ENCODE assay signal across 9 cellular contexts in genomic region chr3:138950006-138950644, GRCh38. TPM values are rescaled to one million over a fixed set of nuclear protein-coding genes. Genes with fewer than 3 reads are reported as not detected.
DNase-seq lines count a peak whose midpoint lies in the region; ATAC-seq and TF ChIP-seq lines count a peak whose summit lies in the region.
"Had no signal": no experiment of that assay in that cellular context is flagged by ENCODE, and none has a peak within 500 bp of the region (broad histone marks: within the 10 kb centered on the region; RNA-seq: fewer than 3 reads in every experiment).

No MANE protein-coding gene starts in this region.

- peaks cover 27% of the 10 kb centered on the region for H3K4me1 Mint-ChIP-seq in activated B cell treated with CpG ODN at 0.5 μM for 24 hours

- WGBS in heart left ventricle, 4 donors = 1 to 10% (median 2%) methylated on average over 3 to 53 of the region's 53 CpGs

- H3K4me1 ChIP-seq in heart left ventricle = peaks cover 7 to 39% (median 26%) of the 10 kb centered on the region in 12 donors

- H3K27me3 Mint-ChIP-seq in activated B cell treated with CpG ODN at 0.5 μM for 24 hours = peaks cover 71% of the 10 kb centered on the region

- peak; percentile 37 for DNase-seq in NCI-H146 (lab: John Stamatoyannopoulos, UW)
- no peak for DNase-seq in NCI-H146 treated with DMSO at 0.1 percent for 48 hours (lab: John Stamatoyannopoulos, UW; ENCODE audit: unreplicated experiment)
- no peak for DNase-seq in activated B cell treated with CpG ODN at 0.5 μM for 24 hours
- no peak for DNase-seq in heart left ventricle
- no peak for DNase-seq in sciatic nerve (ENCODE audit: low spot score)
- DNase-seq in germinal center (ENCODE audit: low spot score) = no peak
- no peak for DNase-seq in pons (ENCODE audit: low spot score)

- peaks cover 38 to 96% (median 82%) of the 10 kb centered on the region in 9 donors for H3K27me3 ChIP-seq in heart left ventricle

- no peaks in the 10 kb centered on the region for H3K9me3 Mint-ChIP-seq in activated B cell treated with CpG ODN at 0.5 μM for 24 hours
- H3K9me3 Mint-ChIP-seq: T-helper 1 cell treated with Interleukin-12 subunit alpha and Interleukin-12 subunit beta and Interleukin-4 antibody, amounts not matched to agents 30 μg/mL and 1 μg/mL, for 36 hours had no signal

- H3K36me3 Mint-ChIP-seq in activated B cell treated with CpG ODN at 0.5 μM for 24 hours (ENCODE audit: low read depth) = no peaks in the 10 kb centered on the region

- peak overlapping the region; percentile 14 to 50 (median 39) for H3K4me3 ChIP-seq in heart left ventricle

- no peak overlapping the region for H3K27ac ChIP-seq in heart left ventricle

- intact Hi-C loops in activated B cell treated with CpG ODN at 0.5 μM for 24 hours (cut with micrococcal nuclease) = loop anchor here (2.0 kb wide), 1 partner anchor 13 kb away; no protein-coding TSS in a partner anchor
- intact Hi-C loops in heart left ventricle (cut with DNase I) = loop anchor here in 1 of 10 donors (5.0 kb wide), 1 partner anchor 157 kb away; no protein-coding TSS in a partner anchor
- intact Hi-C loops in sciatic nerve (cut with DNase I) = no loop called here

- TF ChIP-seq CTCF in activated B cell treated with CpG ODN at 0.5 μM for 24 hours (IDR thresholded peaks at IDR 0.05) = no peak
- TF ChIP-seq CTCF in heart left ventricle (IDR thresholded peaks at IDR 0.05) = no peak

- H3K9me3 ChIP-seq in heart left ventricle = no peaks in the 10 kb centered on the region

- H3K27ac Mint-ChIP-seq in activated B cell treated with CpG ODN at 0.5 μM for 24 hours = no peak overlapping the region
- H3K27ac Mint-ChIP-seq: T-helper 1 cell treated with Interleukin-12 subunit alpha and Interleukin-12 subunit beta and Interleukin-4 antibody, amounts not matched to agents 30 μg/mL and 1 μg/mL, for 36 hours had no signal

- ATAC-seq in activated B cell treated with CpG ODN at 0.5 μM for 24 hours (ENCODE audit: low read depth) (no peak), heart left ventricle (peak in 3 of 4 donors; percentile 47 to 64 (median 62)), sciatic nerve (peak; percentile 68), GM21390 (IDR thresholded peaks at IDR 0.05; ENCODE audit: unreplicated experiment) (no peak)

- CTCF ChIA-PET in activated B cell treated with CpG ODN at 0.5 μM for 24 hours (lab: Charles Lee) = interaction anchor here (1.6 kb wide), 1 partner anchor 14 kb away, joined by 6 read pairs; no protein-coding TSS in a partner anchor

- H3K36me3 ChIP-seq in heart left ventricle = no peaks in the 10 kb centered on the region

- peak overlapping the region; percentile 24 for H3K4me3 Mint-ChIP-seq in activated B cell treated with CpG ODN at 0.5 μM for 24 hours

- no peak for TF ChIP-seq POLR2A in heart left ventricle (IDR thresholded peaks at IDR 0.05)

- POLR2A ChIA-PET in activated B cell treated with CpG ODN at 0.5 μM for 24 hours (lab: Charles Lee) = no interaction called here

RNA-seq across cellular contexts. Expression of gene FOXL2NB, which starts 3.1 kb away (rescaled TPM):
- not detected in 2 replicates for total RNA-seq in activated B cell treated with CpG ODN at 0.5 μM for 24 hours
- under 1 TPM in 1 of 9 donors, not detected in 8; 0.25 TPM for total RNA-seq in heart left ventricle
- not detected for polyA plus RNA-seq in heart left ventricle
- total RNA-seq in sciatic nerve = not detected

RNA-seq across cellular contexts. Expression of gene FOXL2, which starts 3.2 kb away (rescaled TPM):
- total RNA-seq in activated B cell treated with CpG ODN at 0.5 μM for 24 hours (not detected in 2 replicates), heart left ventricle (not detected), sciatic nerve (0.13 TPM)
- polyA plus RNA-seq in heart left ventricle = not detected

RNA-seq across cellular contexts. Expression of gene PRR23A, which starts 55.9 kb away (rescaled TPM):
- total RNA-seq in activated B cell treated with CpG ODN at 0.5 μM for 24 hours = not detected in 2 replicates
- not detected for total RNA-seq in heart left ventricle
- polyA plus RNA-seq in heart left ventricle = not detected
- not detected for total RNA-seq in sciatic nerve

Comparison
In these comparisons a context has a peak if more than half of its experiments do, and no peak if none do; other contexts are left out.
1. ATAC-seq: peak in heart left ventricle (3 of 4) and sciatic nerve (single experiment); none in activated B cell treated with CpG ODN at 0.5 μM for 24 hours (single experiment) and GM21390 (single experiment).